21 cellular contexts compared by ENCODE assay signal in genomic region chr22:40028098-40028425, GRCh38. TPM values are rescaled to one million over a fixed set of nuclear protein-coding genes. Genes with fewer than 3 reads are reported as not detected.
DNase-seq lines count a peak whose midpoint lies in the region; ATAC-seq and TF ChIP-seq lines count a peak whose summit lies in the region.
"Had no signal": no experiment of that assay in that cellular context is flagged by ENCODE, and none has a peak within 500 bp of the region (broad histone marks: within the 10 kb centered on the region; RNA-seq: fewer than 3 reads in every experiment).

No MANE protein-coding gene starts in this region.

- H3K4me1 ChIP-seq in prostate gland (replicated peaks) = peaks cover 14% of the 10 kb centered on the region
- peaks cover 8% of the 10 kb centered on the region for H3K4me1 ChIP-seq in left ventricle myocardium inferior

- CTCF ChIA-PET in WTC11 (lab: Charles Lee) = interaction anchor here (1.1 to 1.9 kb wide), 4 partner anchors 9 to 95 kb away, joined by 3 to 13 read pairs (median 6); no protein-coding TSS in a partner anchor

- intact Hi-C loops in Right ventricle myocardium inferior (cut with DNase I) (no loop called here), left cardiac atrium (cut with DNase I) (loop anchor here (5.0 to 10.0 kb wide), 4 partner anchors 93 to 491 kb away; no protein-coding TSS in a partner anchor), prostate gland (cut with DNase I) (loop anchor here (5.0 kb wide), 1 partner anchor 319 kb away; the partner anchor contains the start of gene ADSL), left ventricle myocardium inferior (cut with micrococcal nuclease) (no loop called here)

- DNase-seq in Right ventricle myocardium inferior (ENCODE audit: missing footprints) (peak; percentile 25), left cardiac atrium (no peak), WTC11 (ENCODE audit: low spot score) (no peak), prostate gland (ENCODE audit: low spot score) (no peak), NCI-H510A (lab: John Stamatoyannopoulos, UW) (no peak), T-helper 2 cell (no peak), omental fat pad (ENCODE audit: low spot score) (no peak), left ventricle myocardium inferior (no peak)
- DNase-seq: AML-193, DMS53, EL, GF-D8, KBM-7, NCI-H1694, NCI-H2081, NCI-H2171, NCI-H345, SHP77 had no signal

- H3K9me3 Mint-ChIP-seq in WTC11 = no peaks in the 10 kb centered on the region
- H3K9me3 Mint-ChIP-seq: CD14-positive monocyte had no signal

- H3K4me3 Mint-ChIP-seq in WTC11 = no peak overlapping the region
- H3K4me3 Mint-ChIP-seq: CD14-positive monocyte had no signal

- 81% methylated on average over 6 of the region's 6 CpGs for WGBS in prostate gland

- no peaks in the 10 kb centered on the region for H3K27me3 Mint-ChIP-seq in WTC11 (ENCODE audit: low read depth)

- H3K4me3 ChIP-seq in prostate gland (no peak overlapping the region), left ventricle myocardium inferior (no peak overlapping the region)

- ATAC-seq in Right ventricle myocardium inferior (no peak), left cardiac atrium (no peak), WTC11 (no peak), omental fat pad (ENCODE audit: low FRiP score) (no peak)

- H3K36me3 ChIP-seq in prostate gland (no peaks in the 10 kb centered on the region), left ventricle myocardium inferior (no peaks in the 10 kb centered on the region)

- no peak for TF ChIP-seq POLR2A in prostate gland (IDR thresholded peaks at IDR 0.05)

- POLR2A ChIA-PET in WTC11 (lab: Charles Lee) = interaction anchor here (0.6 kb wide), 1 partner anchor 1478 kb away, joined by 4 read pairs; no protein-coding TSS in a partner anchor

- H3K27ac Mint-ChIP-seq in WTC11 = peak overlapping the region; percentile 32; the same call in 1 of the 2 replicates

- H3K9me3 ChIP-seq in prostate gland = no peaks in the 10 kb centered on the region
- no peaks in the 10 kb centered on the region for H3K9me3 ChIP-seq in left ventricle myocardium inferior (replicated peaks)

- H3K36me3 Mint-ChIP-seq in WTC11 = no peaks in the 10 kb centered on the region; the same call in 1 of the 2 replicates
- H3K36me3 Mint-ChIP-seq: CD14-positive monocyte had no signal

- TF ChIP-seq CTCF in WTC11 (IDR thresholded peaks at IDR 0.05) (no peak), prostate gland (IDR thresholded peaks at IDR 0.05) (no peak), omental fat pad (IDR thresholded peaks at IDR 0.05) (no peak), left ventricle myocardium inferior (IDR thresholded peaks at IDR 0.05; ENCODE audit: borderline replicate concordance) (no peak)

- H3K4me1 Mint-ChIP-seq in WTC11 = peaks cover 22% of the 10 kb centered on the region
- H3K4me1 Mint-ChIP-seq: CD14-positive monocyte had no signal

- H3K27ac ChIP-seq in prostate gland (peak overlapping the region; percentile 57 to 76), left ventricle myocardium inferior (replicated peaks) (no peak overlapping the region)

- H3K27me3 ChIP-seq in prostate gland (replicated peaks; ENCODE audit: insufficient read depth) (no peaks in the 10 kb centered on the region), left ventricle myocardium inferior (ENCODE audit: low read depth) (peaks cover 11% of the 10 kb centered on the region)

TF ChIP-seq in WTC11, 78 proteins besides CTCF, POLR2A, EP300 and RAD21 (continues in another document):
- no peak for TF ChIP-seq TP53 (CRISPR knock-in tag; IDR thresholded peaks at IDR 0.05)
- TF ChIP-seq ZNF532 (CRISPR knock-in tag; IDR thresholded peaks at IDR 0.05; ENCODE audit: borderline replicate concordance) = no peak
- no peak for TF ChIP-seq PRDM15 (CRISPR knock-in tag; IDR thresholded peaks at IDR 0.05)
- no peak for TF ChIP-seq CREM (CRISPR knock-in tag; IDR thresholded peaks at IDR 0.05)
- no peak for TF ChIP-seq NFE2L1 (CRISPR knock-in tag; IDR thresholded peaks at IDR 0.05)
- no peak for TF ChIP-seq AFF4 (CRISPR knock-in tag; IDR thresholded peaks at IDR 0.05; ENCODE audit: borderline replicate concordance)
- no peak for TF ChIP-seq ZBTB21 (CRISPR knock-in tag; IDR thresholded peaks at IDR 0.05; ENCODE audit: borderline replicate concordance)
- TF ChIP-seq RORB (CRISPR knock-in tag; IDR thresholded peaks at IDR 0.05) = no peak

RNA-seq across cellular contexts. Expression of gene FAM83F, which starts 33.3 kb away (rescaled TPM):
- 6.1 TPM for total RNA-seq in Right ventricle myocardium inferior
- 1 to 10 TPM; 2.2 to 2.4 TPM for total RNA-seq in left cardiac atrium
- total RNA-seq in WTC11 (2021) = 33.8 to 43.1 TPM (median 35.4 TPM) in 3 replicates
- 10 to 100 TPM; 26.2 to 28.6 TPM for total RNA-seq in prostate gland
- under 1 TPM; 0.37 to 0.84 (median 0.57) TPM for total RNA-seq in omental fat pad
- total RNA-seq in left ventricle myocardium inferior = 4.4 TPM
- total RNA-seq: A172, H4 had no signal

Comparison
In these comparisons a context has a peak if more than half of its experiments do, and no peak if none do; other contexts are left out.
1. intact Hi-C loops: an anchor here in left cardiac atrium (5.0 to 10.0 kb wide) and prostate gland (5.0 kb wide); none called in Right ventricle myocardium inferior and left ventricle myocardium inferior.